ENCODE assay signal across 28 cellular contexts in the genomic region with DNA sequence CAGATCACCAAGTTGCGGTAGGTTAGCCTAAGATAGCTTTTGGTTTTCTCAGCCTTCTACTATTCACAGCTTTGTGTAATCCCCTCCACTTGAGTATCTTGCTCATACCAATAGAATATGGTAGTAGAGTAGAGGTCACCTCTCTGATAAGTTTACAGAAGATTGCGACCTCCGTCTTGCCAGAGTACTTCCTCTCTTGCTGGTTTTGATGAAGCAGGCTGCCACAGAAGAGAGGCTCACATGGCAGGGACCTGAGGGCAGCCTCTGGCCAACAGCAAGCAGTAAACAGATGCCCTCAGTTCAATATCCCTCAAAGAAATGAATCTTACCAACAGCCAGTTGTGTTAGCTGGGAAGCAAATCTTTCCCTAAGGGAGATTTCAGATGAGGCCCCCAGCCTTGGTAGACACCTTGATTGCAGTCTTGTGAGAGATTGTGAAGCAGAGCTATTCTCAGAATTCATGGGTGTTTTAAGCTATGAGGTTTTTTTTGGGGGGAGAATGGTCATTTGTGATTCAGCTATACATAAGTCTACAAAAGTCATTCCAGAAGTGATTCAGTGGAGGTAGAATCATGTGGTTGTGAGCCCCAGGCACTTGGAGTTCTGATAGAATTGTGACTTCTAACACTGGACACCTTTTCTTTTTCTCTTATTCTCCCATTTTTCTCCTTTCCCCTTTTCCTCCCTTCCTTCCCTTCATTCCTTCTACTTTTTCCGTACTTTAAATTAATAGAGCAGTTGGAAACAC. TPM values are rescaled to one million over a fixed set of nuclear protein-coding genes. Genes with fewer than 3 reads are reported as not detected.
DNase-seq lines count a peak whose midpoint lies in the region; ATAC-seq, FAIRE-seq and TF ChIP-seq lines count a peak whose summit lies in the region.
"Had no signal": no experiment of that assay in that cellular context is flagged by ENCODE, and none has a peak within 500 bp of the region (broad histone marks: within the 10 kb centered on the region; RNA-seq: fewer than 3 reads in every experiment).

No MANE protein-coding gene starts in this region.

- no peaks in the 10 kb centered on the region for H3K79me2 ChIP-seq in H1 (ENCODE audit: control insufficient read depth in 1 of 2, insufficient read depth in 2 of 2, low read length in 2 of 2)
- H3K79me2 ChIP-seq: hepatocyte had no signal

- H3K4me2 ChIP-seq in H1 (ENCODE audit: insufficient read depth in 1 of 2, low read depth in 2 of 2, low read length in 2 of 2): no peak overlapping the region
- H3K4me2 ChIP-seq: hepatocyte, PC-9 had no signal

- H4K5ac ChIP-seq in H1 (ENCODE audit: insufficient read length, low read depth, low read length): no peak overlapping the region

- H3K18ac ChIP-seq in H1 (ENCODE audit: extremely low read depth, low read length): no peak overlapping the region

- no peak overlapping the region for H3K4ac ChIP-seq in H1 (replicated peaks; ENCODE audit: insufficient read length, low read depth, low read length)

- H3K56ac ChIP-seq in H1 (replicated peaks; ENCODE audit: insufficient read length, low read depth, low read length): no peak overlapping the region

- CTCF ChIA-PET in H1 (lab: Charles Lee; ENCODE audit: partially characterized antibody): interaction anchor here (0.6 to 2.6 kb wide), 3 partner anchors 22 to 218 kb away, joined by 3 to 13 read pairs (median 4); a partner anchor contains a TSS

- no peak overlapping the region for H2BK12ac ChIP-seq in H1 (ENCODE audit: low read depth, low read length)

- intact Hi-C loops in upper lobe of right lung (cut with DNase I): no loop called here

- TF ChIP-seq POLR2A in H1 (IDR thresholded peaks at IDR 0.05; ENCODE audit: control extremely low read depth in 1 of 2, low read depth in 2 of 2, low read length in 2 of 2): no peak

- H3K9me3 ChIP-seq in H1 (ENCODE audit: insufficient read depth in 2 of 2, low read depth in 1 of 2, low read length in 1 of 2) (no peaks in the 10 kb centered on the region), upper lobe of right lung (no peaks in the 10 kb centered on the region)
- H3K9me3 ChIP-seq: gastroesophageal sphincter had no signal

- no peak for TF ChIP-seq RAD21 in H1 (IDR thresholded peaks at IDR 0.05 in 1 of 2, conservative IDR thresholded peaks at IDR 0.05 in 1 of 2; ENCODE audit: low read depth in 2 of 2, low read length in 2 of 2)

- TF ChIP-seq EP300 in H1 (IDR thresholded peaks at IDR 0.05; ENCODE audit: borderline replicate concordance in 1 of 2, low read depth in 2 of 2, low read length in 2 of 2): no peak

- H3K4me1 ChIP-seq in H1 (replicated peaks in 1 of 4; ENCODE audit: control insufficient read depth in 3 of 4, insufficient read depth in 4 of 4, low read length in 3 of 4) (no peaks in the 10 kb centered on the region), upper lobe of right lung (no peaks in the 10 kb centered on the region)
- H3K4me1 ChIP-seq: gastroesophageal sphincter had no signal

- H2BK15ac ChIP-seq in H1 (ENCODE audit: low read length): no peak overlapping the region

- H2AFZ ChIP-seq in H1 (ENCODE audit: low read length): no peak overlapping the region
- H2AFZ ChIP-seq: hepatocyte, PC-9 had no signal

- no peak overlapping the region for H3K9ac ChIP-seq in H1 (replicated peaks in 1 of 4; ENCODE audit: extremely low read depth in 1 of 4, low read depth in 3 of 4, low read length in 3 of 4)

- peak; percentile 24 for DNase-seq in SIG-M5 treated with dmso at 0.1 percent for 504 hours (lab: John Stamatoyannopoulos, UW; ENCODE audit: unreplicated experiment)
- no peak for DNase-seq in SIG-M5 (lab: John Stamatoyannopoulos, UW)
- DNase-seq in OCI-M1 (lab: John Stamatoyannopoulos, UW): peak; percentile 24
- DNase-seq in H1 (ENCODE audit: low read depth in 1 of 2, low spot score in 2 of 2): no peak
- no peak for DNase-seq in upper lobe of right lung
- no peak for DNase-seq in NCI-H146 treated with DMSO at 0.1 percent for 48 hours (lab: John Stamatoyannopoulos, UW; ENCODE audit: unreplicated experiment)
- DNase-seq: 8988T; activated CD4-positive, alpha-beta T cell treated with anti-CD3 and anti-CD28 coated beads for 4 hours; activated CD8-positive, alpha-beta T cell treated with anti-CD3 and anti-CD28 coated beads, Interleukin-2, amount 10 ng/mL, durations not matched to agents 7 days and 5 days; activated effector memory CD4-positive, alpha-beta T cell treated with Interleukin-2 at 50 U/mL for 16 hours; CD4-positive, alpha-beta T cell; H9; left colon; NCI-H1105; NCI-H2029; NCI-H524 treated with DMSO at 0.1 percent for 48 hours; occipital lobe; PC-9; Right ventricle myocardium superior; stimulated activated naive CD4-positive, alpha-beta T cell; SW 1271; T-helper 9 cell had no signal

- 0 out of 2 replicates have a peak overlapping the region, but pooled peaks have one; percentile 74 for H4K8ac ChIP-seq in H1 (ENCODE audit: extremely low read depth, insufficient read depth, low read length)

- no peak overlapping the region for H2BK20ac ChIP-seq in H1 (ENCODE audit: low read length)

- H3K23me2 ChIP-seq in H1 (ENCODE audit: low read depth, low read length): no peaks in the 10 kb centered on the region

- TF ChIP-seq CTCF in H1 (IDR thresholded peaks at IDR 0.05; ENCODE audit: control extremely low read depth in 1 of 3, insufficient read depth in 1 of 3, low read depth in 1 of 3, low read length in 3 of 3): no peak
- no peak for TF ChIP-seq CTCF in upper lobe of right lung (IDR thresholded peaks at IDR 0.05)

- H3K14ac ChIP-seq in H1 (ENCODE audit: insufficient read length): no peak overlapping the region

- H3K79me1 ChIP-seq in H1 (ENCODE audit: low read depth, low read length): no peaks in the 10 kb centered on the region

- FAIRE-seq in H1 (lab: Jason Lieb, UNC): no peak

- H3K27me3 ChIP-seq in H1 (replicated peaks in 1 of 4; ENCODE audit: control insufficient read depth in 3 of 4, extremely low read depth in 1 of 4, insufficient read depth in 3 of 4, low read length in 3 of 4) (no peaks in the 10 kb centered on the region), upper lobe of right lung (no peaks in the 10 kb centered on the region)
- H3K27me3 ChIP-seq: hepatocyte had no signal

- H3K36me3 ChIP-seq in H1 (ENCODE audit: control insufficient read depth in 2 of 4, insufficient read depth in 4 of 4, low read length in 3 of 4): no peaks in the 10 kb centered on the region
- no peaks in the 10 kb centered on the region for H3K36me3 ChIP-seq in upper lobe of right lung
- H3K36me3 ChIP-seq: gastroesophageal sphincter had no signal

- H3K27ac ChIP-seq in H1 (ENCODE audit: low read depth, low read length): no peak overlapping the region
- no peak overlapping the region for H3K27ac ChIP-seq in upper lobe of right lung
- H3K27ac ChIP-seq: gastroesophageal sphincter, hepatocyte, PC-9, VCaP had no signal

- H4K91ac ChIP-seq in H1 (replicated peaks; ENCODE audit: insufficient read length, low read length): no peak overlapping the region

- ATAC-seq in upper lobe of right lung (peak; percentile 68), GM21526 (IDR thresholded peaks at IDR 0.05; ENCODE audit: low FRiP score, unreplicated experiment) (no peak), HG03439 (IDR thresholded peaks at IDR 0.05; ENCODE audit: unreplicated experiment) (no peak)
- ATAC-seq: activated CD8-positive, alpha-beta T cell treated with anti-CD3 and anti-CD28 coated beads, Interleukin-2, amount 10 ng/mL, durations not matched to agents 7 days and 5 days; gastroesophageal sphincter; left colon; natural killer cell treated with Interleukin-12 subunit alpha and Interleukin-12 subunit beta and Interleukin-15 and Interleukin-18, amount 100 ng/mL, for 72 hours had no signal

- H3K4me3 ChIP-seq in H1 (ENCODE audit: extremely low read depth in 1 of 4, insufficient read depth in 2 of 4, low read depth in 3 of 4, low read length in 4 of 4) (no peak overlapping the region), upper lobe of right lung (no peak overlapping the region)
- H3K4me3 ChIP-seq: gastroesophageal sphincter, hepatocyte, PC-9 had no signal

- H4K20me1 ChIP-seq in H1 (replicated peaks in 1 of 2; ENCODE audit: control insufficient read depth in 1 of 2, insufficient read depth in 2 of 2, low read length in 2 of 2): no peaks in the 10 kb centered on the region

- no peak overlapping the region for H2BK120ac ChIP-seq in H1 (replicated peaks; ENCODE audit: low read depth, low read length)

- no peak overlapping the region for H3K23ac ChIP-seq in H1 (ENCODE audit: insufficient read length)

- no peak overlapping the region for H2AK5ac ChIP-seq in H1 (ENCODE audit: low read depth, low read length)

- no peak overlapping the region for H2BK5ac ChIP-seq in H1 (ENCODE audit: low read depth, low read length)

- WGBS in H1 (ENCODE audit: extremely low coverage in 1 of 2, insufficient coverage in 1 of 2, insufficient read length in 1 of 2, insufficient replicate concordance in 2 of 2, low coverage in 1 of 2, low lambda C conversion rate in 2 of 2, missing lambda C conversion rate in 1 of 2), 2 experiments: 91 to 100% methylated on average over 1 to 4 of the region's 4 CpGs

- POLR2A ChIA-PET in H1 (lab: Charles Lee; ENCODE audit: partially characterized antibody): no interaction called here

RNA-seq across cellular contexts. Expression of a gene that starts 22.7 kb away (rescaled TPM):
- total RNA-seq in H1 (2021; fragmentation: NEBNext Ultra II Directional; extraction: Animal tissue kit (Norgen Biotek cat#: 25700)): 0.31 and 0.88 TPM in 2 replicates
- polyA plus RNA-seq in H1 (2011; rRNA removed): 0.11 and 0.20 TPM in 2 replicates
- 0.06 TPM for polyA plus RNA-seq in H1 (2011; cell fraction: cytosol; rRNA removed)
- 0.07 TPM for polyA plus RNA-seq in H1 (2011; cell fraction: nucleus; rRNA removed)
- 0.10 to 0.80 TPM (median 0.17 TPM) in 4 replicates for polyA plus RNA-seq in H1 (2012, experiment 1 of 2)
- polyA plus RNA-seq in H1 (2012, experiment 2 of 2): not detected
- 0.10 TPM for polyA plus RNA-seq in H1 (2013, experiment 1 of 2)
- polyA plus RNA-seq in H1 (2013, experiment 2 of 2): 0.15 TPM
- polyA minus RNA-seq in H1 (2011; rRNA and poly(A)+ RNA removed): not detected in 2 replicates
- not detected for polyA minus RNA-seq in H1 (2011; cell fraction: cytosol; rRNA and poly(A)+ RNA removed)
- polyA minus RNA-seq in H1 (2011; cell fraction: nucleus; rRNA and poly(A)+ RNA removed): 2.1 TPM
- total RNA-seq in upper lobe of right lung: 31.3 TPM
- total RNA-seq: CD4-positive, alpha-beta T cell had no signal

RNA-seq across cellular contexts. Expression of a gene that starts 37.2 kb away (rescaled TPM):
- total RNA-seq in H1 (2021; fragmentation: NEBNext Ultra II Directional; extraction: Animal tissue kit (Norgen Biotek cat#: 25700)): not detected in 2 replicates
- polyA plus RNA-seq in H1 (2011; rRNA removed): not detected in 2 replicates
- not detected for polyA plus RNA-seq in H1 (2011; cell fraction: cytosol; rRNA removed)
- not detected for polyA plus RNA-seq in H1 (2011; cell fraction: nucleus; rRNA removed)
- polyA plus RNA-seq in H1 (2012, experiment 1 of 2): not detected in 4 replicates
- not detected for polyA plus RNA-seq in H1 (2012, experiment 2 of 2)
- polyA plus RNA-seq in H1 (2013, experiment 1 of 2): not detected
- not detected for polyA plus RNA-seq in H1 (2013, experiment 2 of 2)
- polyA minus RNA-seq in H1 (2011; rRNA and poly(A)+ RNA removed): not detected in 2 replicates
- not detected for polyA minus RNA-seq in H1 (2011; cell fraction: cytosol; rRNA and poly(A)+ RNA removed)
- polyA minus RNA-seq in H1 (2011; cell fraction: nucleus; rRNA and poly(A)+ RNA removed): not detected
- 2.3 TPM for total RNA-seq in upper lobe of right lung
- total RNA-seq: H9, Right ventricle myocardium superior had no signal

RNA-seq across cellular contexts. Expression of a gene that starts 37.6 kb away (rescaled TPM):
- total RNA-seq in H1 (2021; fragmentation: NEBNext Ultra II Directional; extraction: Animal tissue kit (Norgen Biotek cat#: 25700)): 0.69 and 0.73 TPM in 2 replicates
- polyA plus RNA-seq in H1 (2011; rRNA removed): 0.51 and 0.91 TPM in 2 replicates
- polyA plus RNA-seq in H1 (2011; cell fraction: cytosol; rRNA removed): 0.52 TPM
- polyA plus RNA-seq in H1 (2011; cell fraction: nucleus; rRNA removed): 0.50 TPM
- polyA plus RNA-seq in H1 (2012, experiment 1 of 2): 0.21 to 0.46 TPM (median 0.37 TPM) in 3 of 4 replicates, not detected in the other
- polyA plus RNA-seq in H1 (2012, experiment 2 of 2): 0.56 TPM
- polyA plus RNA-seq in H1 (2013, experiment 1 of 2): 0.85 TPM
- 0.77 TPM for polyA plus RNA-seq in H1 (2013, experiment 2 of 2)
- not detected in 2 replicates for polyA minus RNA-seq in H1 (2011; rRNA and poly(A)+ RNA removed)
- polyA minus RNA-seq in H1 (2011; cell fraction: cytosol; rRNA and poly(A)+ RNA removed): 1.1 TPM
- 3.7 TPM for polyA minus RNA-seq in H1 (2011; cell fraction: nucleus; rRNA and poly(A)+ RNA removed)
- total RNA-seq in upper lobe of right lung: 5.1 TPM
- total RNA-seq: occipital lobe had no signal

Comparison
In these comparisons a context has a peak if more than half of its experiments do, and no peak if none do; other contexts are left out.
1. DNase-seq: peak in SIG-M5 treated with dmso at 0.1 percent for 504 hours (single experiment) and OCI-M1 (single experiment); none in SIG-M5 (single experiment), H1 (0 of 2), upper lobe of right lung (single experiment) and NCI-H146 treated with DMSO at 0.1 percent for 48 hours (single experiment).
2. RNA of a gene that starts 22.7 kb away (total RNA-seq): 31.3 TPM in upper lobe of right lung (single experiment); 0.31 to 0.88 TPM in H1; every median in the first group is over 10 times any median in the second.